Comparison of ENCODE assay signal across 9 cellular contexts in the genomic region with DNA sequence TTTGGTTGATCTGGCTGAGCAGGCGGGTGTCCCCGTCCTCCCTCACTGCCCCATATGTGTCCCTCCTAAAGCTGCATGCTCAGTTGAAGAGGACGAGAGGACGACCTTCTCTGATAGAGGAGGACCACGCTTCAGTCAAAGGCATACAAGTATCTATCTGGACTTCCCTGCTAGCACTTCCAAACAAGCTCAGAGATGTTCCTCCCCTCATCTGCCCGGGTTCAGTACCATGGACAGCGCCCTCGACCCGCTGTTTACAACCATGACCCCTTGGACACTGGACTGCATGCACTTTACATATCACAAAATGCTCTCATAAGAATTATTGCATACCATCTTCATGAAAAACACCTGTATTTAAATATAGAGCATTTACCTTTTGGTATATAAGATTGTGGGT. TPM values are rescaled to one million over a fixed set of nuclear protein-coding genes. Genes with fewer than 3 reads are reported as not detected.
DNase-seq lines count a peak whose midpoint lies in the region; ATAC-seq and TF ChIP-seq lines count a peak whose summit lies in the region.
"Had no signal": no experiment of that assay in that cellular context is flagged by ENCODE, and none has a peak within 500 bp of the region (broad histone marks: within the 10 kb centered on the region; RNA-seq: fewer than 3 reads in every experiment).

No MANE protein-coding gene starts in this region.

- H3K9me3 Mint-ChIP-seq in CD4-positive, alpha-beta T cell, result no peaks in the 10 kb centered on the region

- CTCF ChIA-PET in CD4-positive, alpha-beta T cell (lab: Charles Lee), result interaction anchor here (0.6 to 2.3 kb wide), 6 partner anchors 19 to 169 kb away, joined by 3 to 10 read pairs (median 4); a partner anchor contains a TSS

- 18 to 22% (median 18%) methylated on average over 9 of the region's 9 CpGs for WGBS in ovary, 3 donors

- H3K27me3 Mint-ChIP-seq in CD4-positive, alpha-beta T cell, result peaks cover 69% of the 10 kb centered on the region

- H3K4me3 Mint-ChIP-seq in CD4-positive, alpha-beta T cell, result no peak overlapping the region

- TF ChIP-seq EP300 in ovary (IDR thresholded peaks at IDR 0.05), result no peak

- no peak overlapping the region for H3K4me3 ChIP-seq in fibroblast of mammary gland (ENCODE audit: control insufficient read depth, low read depth, low read length)
- H3K4me3 ChIP-seq in ovary, result no peak overlapping the region
- H3K4me3 ChIP-seq in coronary artery, result no peak overlapping the region

- no peak overlapping the region for H3K27ac ChIP-seq in CD4-positive, alpha-beta T cell (ENCODE audit: low read depth, low read length)
- no peak overlapping the region for H3K27ac ChIP-seq in ovary
- H3K27ac ChIP-seq in coronary artery, result no peak overlapping the region

- TF ChIP-seq POLR2A in ovary (IDR thresholded peaks at IDR 0.05), result no peak

- DNase-seq in CD4-positive, alpha-beta T cell, result peak; percentile 14 to 55 (median 32)
- DNase-seq in MV-4-11 (lab: John Stamatoyannopoulos, UW), result peak; percentile 54
- peak; percentile 7 for DNase-seq in activated T-cell treated with anti-CD3 and anti-CD28 coated beads for 24 hours (ENCODE audit: low read depth)
- peak; percentile 57 for DNase-seq in fibroblast of mammary gland (ENCODE audit: low read depth)
- peak; percentile 48 to 77 (median 73) for DNase-seq in ovary
- no peak for DNase-seq in coronary artery (ENCODE audit: low spot score)
- no peak for DNase-seq in NCI-H748 treated with DMSO at 0.1 percent for 48 hours (lab: John Stamatoyannopoulos, UW)
- DNase-seq in OCI-M2 (lab: John Stamatoyannopoulos, UW; ENCODE audit: unreplicated experiment), result no peak

- peaks cover 31% of the 10 kb centered on the region for H3K27me3 ChIP-seq in CD4-positive, alpha-beta T cell (ENCODE audit: control insufficient read depth, insufficient read depth, low read length)
- H3K27me3 ChIP-seq in ovary, result no peaks in the 10 kb centered on the region

- POLR2A ChIA-PET in CD4-positive, alpha-beta T cell (lab: Charles Lee), result no interaction called here

- no peak for TF ChIP-seq CTCF in CD4-positive, alpha-beta T cell (IDR thresholded peaks at IDR 0.05)
- TF ChIP-seq CTCF in fibroblast of mammary gland (conservative IDR thresholded peaks at IDR 0.05; ENCODE audit: control insufficient read depth, insufficient read depth, low read depth, low read length), result no peak
- TF ChIP-seq CTCF in ovary (IDR thresholded peaks at IDR 0.05), result no peak
- TF ChIP-seq CTCF in coronary artery (IDR thresholded peaks at IDR 0.05), result no peak

- H3K9me3 ChIP-seq in CD4-positive, alpha-beta T cell (ENCODE audit: control insufficient read depth, low read length), result no peaks in the 10 kb centered on the region
- H3K9me3 ChIP-seq in ovary, result no peaks in the 10 kb centered on the region

- no peaks in the 10 kb centered on the region for H3K36me3 ChIP-seq in ovary

- ATAC-seq in CD4-positive, alpha-beta T cell (ENCODE audit: poor library complexity), result no peak

- intact Hi-C loops in CD4-positive, alpha-beta T cell (cut with DNase I, micrococcal nuclease), result loop anchor here (2.0 to 10.0 kb wide), 5 partner anchors 258 to 594 kb away; a partner anchor contains a TSS
- intact Hi-C loops in ovary (cut with DNase I), result loop anchor here in 3 of 4 donors (2.0 to 5.0 kb wide), 5 partner anchors 91 to 162 kb away; a partner anchor contains a TSS

- peaks cover 4% of the 10 kb centered on the region for H3K4me1 Mint-ChIP-seq in CD4-positive, alpha-beta T cell (ENCODE audit: low read depth)

- H3K4me1 ChIP-seq in ovary (ENCODE audit: insufficient read depth), result no peaks in the 10 kb centered on the region

- no peak overlapping the region for H3K27ac Mint-ChIP-seq in CD4-positive, alpha-beta T cell

- no peaks in the 10 kb centered on the region for H3K36me3 Mint-ChIP-seq in CD4-positive, alpha-beta T cell (ENCODE audit: low read depth)
- H3K36me3 Mint-ChIP-seq: brain had no signal

RNA-seq across cellular contexts. Expression of a gene that starts 26.9 kb away (rescaled TPM):
- 10 to 100 TPM; 29.9 to 31.8 TPM for total RNA-seq in CD4-positive, alpha-beta T cell
- 10 to 100 TPM; 18.2 to 77.4 (median 48.5) TPM for total RNA-seq in ovary
- 10 to 100 TPM; 19.4 to 27.5 TPM for polyA plus RNA-seq in ovary

RNA-seq across cellular contexts. Expression of a gene that starts 38.5 kb away (rescaled TPM):
- total RNA-seq in CD4-positive, alpha-beta T cell, result not detected
- 1 to 10 TPM in 1 of 7 donors, not detected in 6; 3.3 TPM for total RNA-seq in ovary
- polyA plus RNA-seq in ovary, result not detected

Comparison
In these comparisons a context has a peak if more than half of its experiments do, and no peak if none do; other contexts are left out.
1. DNase-seq: peak in CD4-positive, alpha-beta T cell (10 of 10), MV-4-11 (single experiment), activated T-cell treated with anti-CD3 and anti-CD28 coated beads for 24 hours (single experiment), fibroblast of mammary gland (single experiment) and ovary (5 of 5); none in coronary artery (single experiment), NCI-H748 treated with DMSO at 0.1 percent for 48 hours (single experiment) and OCI-M2 (single experiment).